In genomic region chr17:64497565-64498035, GRCh38 we compare ENCODE assay signal across 1 cellular context.
A peak's percentile ranks its signal among the peaks of the same experiment; 100 is the strongest.
TF ChIP-seq lines count a peak whose summit lies in the region.

No MANE protein-coding gene starts in this region.

TF ChIP-seq in HepG2, 621 proteins besides CTCF, POLR2A, EP300 and RAD21 (continues in another document):
- TF ChIP-seq HNRNPLL (IDR thresholded peaks at IDR 0.05; ENCODE audit: low read depth, low read length, poor library complexity, severe bottlenecking) (no peak), ZNF615 (CRISPR knock-in tag; IDR thresholded peaks at IDR 0.05; ENCODE audit: borderline replicate concordance) (0 out of 2 replicates have a peak, but pooled peaks have one; percentile 8), ZNF607 (CRISPR knock-in tag; IDR thresholded peaks at IDR 0.05; ENCODE audit: borderline replicate concordance) (no peak), ATF4 (CRISPR knock-in tag; IDR thresholded peaks at IDR 0.05) (no peak), THAP8 (CRISPR knock-in tag; IDR thresholded peaks at IDR 0.05; ENCODE audit: borderline replicate concordance) (no peak), ARID2 (CRISPR knock-in tag; IDR thresholded peaks at IDR 0.05; ENCODE audit: borderline replicate concordance) (0 out of 2 replicates have a peak, but pooled peaks have one; percentile 12), ZNF564 (CRISPR knock-in tag; IDR thresholded peaks at IDR 0.05) (peak; percentile 48; the same call in 1 of the 2 replicates), ZNF260 (CRISPR knock-in tag; IDR thresholded peaks at IDR 0.05; ENCODE audit: borderline replicate concordance, low read depth) (no peak), RBM22 (optimal IDR thresholded peaks at IDR 0.05; ENCODE audit: low read length) (peak; percentile 1), ZNF775 (CRISPR knock-in tag; IDR thresholded peaks at IDR 0.05; ENCODE audit: borderline replicate concordance) (0 out of 2 replicates have a peak, but pooled peaks have one; percentile 2), MYNN (CRISPR knock-in tag; IDR thresholded peaks at IDR 0.05; ENCODE audit: low read depth) (no peak), FOXO4 (CRISPR knock-in tag; conservative IDR thresholded peaks at IDR 0.05) (0 out of 2 replicates have a peak, but pooled peaks have one; percentile 41), PAF1 (CRISPR knock-in tag; IDR thresholded peaks at IDR 0.05) (no peak), EHMT2 (IDR thresholded peaks at IDR 0.05; ENCODE audit: borderline replicate concordance, low read depth, low read length) (no peak), RFXAP (CRISPR knock-in tag; IDR thresholded peaks at IDR 0.05; ENCODE audit: borderline replicate concordance) (no peak), RERE (CRISPR knock-in tag; IDR thresholded peaks at IDR 0.05; ENCODE audit: low read depth) (no peak), NFIC (IDR thresholded peaks at IDR 0.05; ENCODE audit: low read length) (peak; percentile 72), ZNF282 (IDR thresholded peaks at IDR 0.05; ENCODE audit: partially characterized antibody) (no peak), ZNF34 (CRISPR knock-in tag; IDR thresholded peaks at IDR 0.05; ENCODE audit: borderline replicate concordance) (no peak), HNF1B (CRISPR knock-in tag; IDR thresholded peaks at IDR 0.05) (no peak), KDM6A (CRISPR knock-in tag; IDR thresholded peaks at IDR 0.05; ENCODE audit: low read depth) (no peak), ATF5 (CRISPR knock-in tag; IDR thresholded peaks at IDR 0.05; ENCODE audit: low read depth) (no peak), ZNF839 (CRISPR knock-in tag; IDR thresholded peaks at IDR 0.05; ENCODE audit: borderline replicate concordance) (no peak), ZNF512B (CRISPR knock-in tag; IDR thresholded peaks at IDR 0.05; ENCODE audit: borderline replicate concordance) (no peak), MIER2 (CRISPR knock-in tag; IDR thresholded peaks at IDR 0.05) (no peak), ARID3A (IDR thresholded peaks at IDR 0.05; ENCODE audit: low read depth, low read length) (peak; percentile 19; the same call in 1 of the 2 replicates)
- TF ChIP-seq, protein P1, sequence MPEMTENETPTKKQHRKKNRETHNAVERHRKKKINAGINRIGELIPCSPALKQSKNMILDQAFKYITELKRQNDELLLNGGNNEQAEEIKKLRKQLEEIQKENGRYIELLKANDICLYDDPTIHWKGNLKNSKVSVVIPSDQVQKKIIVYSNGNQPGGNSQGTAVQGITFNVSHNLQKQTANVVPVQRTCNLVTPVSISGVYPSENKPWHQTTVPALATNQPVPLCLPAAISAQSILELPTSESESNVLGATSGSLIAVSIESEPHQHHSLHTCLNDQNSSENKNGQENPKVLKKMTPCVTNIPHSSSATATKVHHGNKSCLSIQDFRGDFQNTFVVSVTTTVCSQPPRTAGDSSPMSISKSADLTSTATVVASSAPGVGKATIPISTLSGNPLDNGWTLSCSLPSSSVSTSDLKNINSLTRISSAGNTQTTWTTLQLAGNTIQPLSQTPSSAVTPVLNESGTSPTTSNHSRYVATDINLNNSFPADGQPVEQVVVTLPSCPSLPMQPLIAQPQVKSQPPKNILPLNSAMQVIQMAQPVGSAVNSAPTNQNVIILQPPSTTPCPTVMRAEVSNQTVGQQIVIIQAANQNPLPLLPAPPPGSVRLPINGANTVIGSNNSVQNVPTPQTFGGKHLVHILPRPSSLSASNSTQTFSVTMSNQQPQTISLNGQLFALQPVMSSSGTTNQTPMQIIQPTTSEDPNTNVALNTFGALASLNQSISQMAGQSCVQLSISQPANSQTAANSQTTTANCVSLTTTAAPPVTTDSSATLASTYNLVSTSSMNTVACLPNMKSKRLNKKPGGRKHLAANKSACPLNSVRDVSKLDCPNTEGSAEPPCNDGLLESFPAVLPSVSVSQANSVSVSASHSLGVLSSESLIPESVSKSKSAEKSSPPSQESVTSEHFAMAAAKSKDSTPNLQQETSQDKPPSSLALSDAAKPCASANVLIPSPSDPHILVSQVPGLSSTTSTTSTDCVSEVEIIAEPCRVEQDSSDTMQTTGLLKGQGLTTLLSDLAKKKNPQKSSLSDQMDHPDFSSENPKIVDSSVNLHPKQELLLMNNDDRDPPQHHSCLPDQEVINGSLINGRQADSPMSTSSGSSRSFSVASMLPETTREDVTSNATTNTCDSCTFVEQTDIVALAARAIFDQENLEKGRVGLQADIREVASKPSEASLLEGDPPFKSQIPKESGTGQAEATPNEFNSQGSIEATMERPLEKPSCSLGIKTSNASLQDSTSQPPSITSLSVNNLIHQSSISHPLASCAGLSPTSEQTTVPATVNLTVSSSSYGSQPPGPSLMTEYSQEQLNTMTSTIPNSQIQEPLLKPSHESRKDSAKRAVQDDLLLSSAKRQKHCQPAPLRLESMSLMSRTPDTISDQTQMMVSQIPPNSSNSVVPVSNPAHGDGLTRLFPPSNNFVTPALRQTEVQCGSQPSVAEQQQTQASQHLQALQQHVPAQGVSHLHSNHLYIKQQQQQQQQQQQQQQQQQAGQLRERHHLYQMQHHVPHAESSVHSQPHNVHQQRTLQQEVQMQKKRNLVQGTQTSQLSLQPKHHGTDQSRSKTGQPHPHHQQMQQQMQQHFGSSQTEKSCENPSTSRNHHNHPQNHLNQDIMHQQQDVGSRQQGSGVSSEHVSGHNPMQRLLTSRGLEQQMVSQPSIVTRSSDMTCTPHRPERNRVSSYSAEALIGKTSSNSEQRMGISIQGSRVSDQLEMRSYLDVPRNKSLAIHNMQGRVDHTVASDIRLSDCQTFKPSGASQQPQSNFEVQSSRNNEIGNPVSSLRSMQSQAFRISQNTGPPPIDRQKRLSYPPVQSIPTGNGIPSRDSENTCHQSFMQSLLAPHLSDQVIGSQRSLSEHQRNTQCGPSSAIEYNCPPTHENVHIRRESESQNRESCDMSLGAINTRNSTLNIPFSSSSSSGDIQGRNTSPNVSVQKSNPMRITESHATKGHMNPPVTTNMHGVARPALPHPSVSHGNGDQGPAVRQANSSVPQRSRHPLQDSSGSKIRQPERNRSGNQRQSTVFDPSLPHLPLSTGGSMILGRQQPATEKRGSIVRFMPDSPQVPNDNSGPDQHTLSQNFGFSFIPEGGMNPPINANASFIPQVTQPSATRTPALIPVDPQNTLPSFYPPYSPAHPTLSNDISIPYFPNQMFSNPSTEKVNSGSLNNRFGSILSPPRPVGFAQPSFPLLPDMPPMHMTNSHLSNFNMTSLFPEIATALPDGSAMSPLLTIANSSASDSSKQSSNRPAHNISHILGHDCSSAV (CRISPR knock-in tag; IDR thresholded peaks at IDR 0.05; ENCODE audit: borderline replicate concordance) = no peak
- TF ChIP-seq, protein P2, sequence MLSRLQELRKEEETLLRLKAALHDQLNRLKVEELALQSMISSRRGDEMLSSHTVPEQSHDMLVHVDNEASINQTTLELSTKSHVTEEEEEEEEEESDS (CRISPR knock-in tag; IDR thresholded peaks at IDR 0.05; ENCODE audit: borderline replicate concordance) = no peak
